Comparison of ENCODE assay signal across 8 cellular contexts in genomic region chr22:41286639-41287091, GRCh38. TPM values are rescaled to one million over a fixed set of nuclear protein-coding genes. Genes with fewer than 3 reads are reported as not detected.
DNase-seq lines count a peak whose midpoint lies in the region; TF ChIP-seq lines count a peak whose summit lies in the region.

No MANE protein-coding gene starts in this region.

- H2BK5ac ChIP-seq in neuronal stem cell (ENCODE audit: low read length), result no peak overlapping the region

- H3K79me1 ChIP-seq in neuronal stem cell (ENCODE audit: low read depth, low read length), result peaks cover under 1% of the 10 kb centered on the region

- no peak overlapping the region for H2BK120ac ChIP-seq in neuronal stem cell (ENCODE audit: low read depth, low read length)

- H3K14ac ChIP-seq in neuronal stem cell (ENCODE audit: low read length), result no peak overlapping the region

- H3K9ac ChIP-seq in neuronal stem cell (ENCODE audit: low read depth, low read length, poor library complexity), result no peak overlapping the region

- H2AFZ ChIP-seq in neuronal stem cell (ENCODE audit: low read length), result peak overlapping the region; percentile 81

- no peak overlapping the region for H3K27ac ChIP-seq in neuronal stem cell (replicated peaks; ENCODE audit: low read length)

- no peaks in the 10 kb centered on the region for H3K27me3 ChIP-seq in neuronal stem cell (ENCODE audit: control insufficient read depth in 3 of 3, insufficient read depth in 3 of 3, low read depth in 1 of 3, low read length in 3 of 3)

- no peak overlapping the region for H3K4ac ChIP-seq in neuronal stem cell (ENCODE audit: low read length)

- H4K91ac ChIP-seq in neuronal stem cell (ENCODE audit: low read depth, low read length, poor library complexity), result no peak overlapping the region

- H3K4me1 ChIP-seq in neuronal stem cell (ENCODE audit: control insufficient read depth in 2 of 2, insufficient read depth in 1 of 2, low read depth in 1 of 2, low read length in 2 of 2), result peaks cover 7 to 8% of the 10 kb centered on the region in 2 donors

- H3K4me2 ChIP-seq in neuronal stem cell (ENCODE audit: insufficient read depth, low read length, poor library complexity, severe bottlenecking), result peak overlapping the region; percentile 59

- DNase-seq in HCEC 1CT (peak; percentile 11), MV-4-11 (lab: John Stamatoyannopoulos, UW) (peak; percentile 90), epithelial cell of esophagus (ENCODE audit: low read depth) (no peak), neuronal stem cell (ENCODE audit: low spot score) (no peak), midbrain (lab: John Stamatoyannopoulos, UW) (no peak), dedifferentiated amniotic fluid mesenchymal stem cell (ENCODE audit: extremely low spot score) (no peak)
- DNase-seq in activated CD4-positive, alpha-beta T cell treated with anti-CD3 and anti-CD28 coated beads, Interleukin-2, amount 50 U/mL, for 48 hours, result peak; percentile 41 to 55

- H3K4me3 ChIP-seq in GM08714 (ENCODE audit: low read length) (peak overlapping the region; percentile 97), epithelial cell of esophagus (ENCODE audit: low read length) (peak overlapping the region; percentile 38), neuronal stem cell (ENCODE audit: low read length in 2 of 2) (peak overlapping the region; percentile 1 to 96)

- H3K23ac ChIP-seq in neuronal stem cell (ENCODE audit: low read depth, low read length, poor library complexity), result no peak overlapping the region

- peaks cover 11 to 28% of the 10 kb centered on the region in 2 donors for H3K36me3 ChIP-seq in neuronal stem cell (replicated peaks in 1 of 2; ENCODE audit: control insufficient read depth in 2 of 2, insufficient read depth in 2 of 2, low read length in 2 of 2)

- no peak overlapping the region for H2BK12ac ChIP-seq in neuronal stem cell (ENCODE audit: low read length)

- WGBS in neuronal stem cell (ENCODE audit: extremely low coverage in 2 of 2, insufficient read length in 2 of 2, insufficient replicate concordance in 1 of 2), 2 donors, result no CpG with 5 or more reads among the region's 15 CpGs

- no peak for TF ChIP-seq CTCF in epithelial cell of esophagus (IDR thresholded peaks at IDR 0.05; ENCODE audit: insufficient read depth, low read depth, low read length, missing control alignments)

- H4K8ac ChIP-seq in neuronal stem cell (ENCODE audit: low read depth, low read length), result no peak overlapping the region

- H2AK5ac ChIP-seq in neuronal stem cell (ENCODE audit: low read depth, low read length), result no peak overlapping the region

- H3K18ac ChIP-seq in neuronal stem cell (ENCODE audit: low read length), result no peak overlapping the region

- H3K9me3 ChIP-seq in neuronal stem cell (replicated peaks in 1 of 2; ENCODE audit: control insufficient read depth in 2 of 2, insufficient read depth in 1 of 2, low read depth in 1 of 2, low read length in 2 of 2), result no peaks in the 10 kb centered on the region

- H2BK15ac ChIP-seq in neuronal stem cell (ENCODE audit: low read length), result no peak overlapping the region

RNA-seq across cellular contexts. Expression of gene RANGAP1, which starts 0.7 kb away (rescaled TPM):
- 63.0 TPM for polyA plus RNA-seq in neuronal stem cell (2013, experiment 1 of 2)
- polyA plus RNA-seq in neuronal stem cell (2013, experiment 2 of 2), result 61.9 TPM

RNA-seq across cellular contexts. Expression of gene ZC3H7B, which starts 14.7 kb away (rescaled TPM):
- polyA plus RNA-seq in neuronal stem cell (2013, experiment 1 of 2), result 38.6 TPM
- 38.4 TPM for polyA plus RNA-seq in neuronal stem cell (2013, experiment 2 of 2)

RNA-seq across cellular contexts. Expression of gene CHADL, which starts 45.9 kb away (rescaled TPM):
- polyA plus RNA-seq in neuronal stem cell (2013, experiment 1 of 2), result 0.13 TPM
- 0.18 TPM for polyA plus RNA-seq in neuronal stem cell (2013, experiment 2 of 2)

Comparison
In these comparisons a context has a peak if more than half of its experiments do, and no peak if none do; other contexts are left out.
1. H3K4me3 ChIP-seq: peak in every context shown above with its lines; median percentile 97 in GM08714; 48 in neuronal stem cell; 38 in epithelial cell of esophagus.
2. DNase-seq: peak in HCEC 1CT (single experiment), MV-4-11 (single experiment) and activated CD4-positive, alpha-beta T cell treated with anti-CD3 and anti-CD28 coated beads, Interleukin-2, amount 50 U/mL, for 48 hours (2 of 2); none in epithelial cell of esophagus (single experiment), neuronal stem cell (single experiment), midbrain (single experiment) and dedifferentiated amniotic fluid mesenchymal stem cell (single experiment).